12 cellular contexts compared by ENCODE assay signal in the genomic region with DNA sequence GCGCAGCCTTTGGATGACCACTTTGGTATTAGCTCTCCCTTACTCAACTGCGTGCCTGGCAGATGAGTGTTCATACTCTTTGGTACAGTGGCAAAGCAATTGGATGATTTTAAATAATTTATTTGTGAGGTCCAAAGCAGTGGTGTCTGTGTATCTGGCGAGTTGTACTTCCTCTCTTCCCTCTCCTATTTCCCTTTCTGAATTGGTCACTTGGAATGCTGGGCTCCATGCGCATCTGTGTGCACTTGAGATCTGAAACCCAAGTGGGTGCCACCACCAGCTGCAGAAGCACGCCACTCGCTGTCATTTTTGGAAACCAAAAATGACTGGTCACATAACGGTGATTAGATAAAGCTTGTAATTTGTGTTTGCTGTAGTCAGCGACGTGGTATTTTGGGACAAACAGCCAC.
A peak's percentile ranks its signal among the peaks of the same experiment; 100 is the strongest.
DNase-seq lines count a peak whose midpoint lies in the region; ATAC-seq, FAIRE-seq and TF ChIP-seq lines count a peak whose summit lies in the region.
"Had no signal": no experiment of that assay in that cellular context is flagged by ENCODE, and none has a peak within 500 bp of the region (broad histone marks: within the 10 kb centered on the region; RNA-seq: fewer than 3 reads in every experiment).

No MANE protein-coding gene starts in this region.

- H3K36me3 Mint-ChIP-seq in activated CD8-positive, alpha-beta T cell treated with anti-CD3 and anti-CD28 coated beads for 36 hours (ENCODE audit: low read depth): no peaks in the 10 kb centered on the region

- DNase-seq in GM23248 (peak; percentile 81), HS-27A (ENCODE audit: low read depth) (peak; percentile 66), trophoblast cell (peak; percentile 37 to 59), RCC 7860 (ENCODE audit: low spot score) (no peak)
- no peak for DNase-seq in activated CD8-positive, alpha-beta T cell treated with anti-CD3 and anti-CD28 coated beads for 36 hours
- DNase-seq: NCI-H146, NCI-H774 had no signal

- WGBS in GM23248 (ENCODE audit: low coverage in 1 of 2, low lambda C conversion rate in 2 of 2, missing lambda C conversion rate in 2 of 2), 2 experiments: 73 to 75% methylated on average over 9 of the region's 9 CpGs
- no CpG with 5 or more reads among the region's 9 CpGs for WGBS in trophoblast cell (ENCODE audit: extremely low coverage, insufficient coverage, insufficient read length)

- H2AFZ ChIP-seq in GM23248 (peak overlapping the region; percentile 50; the same call in 1 of the 2 replicates), trophoblast cell (ENCODE audit: insufficient read depth, low read length, poor library complexity) (no peak overlapping the region)

- no peak overlapping the region for H3K18ac ChIP-seq in trophoblast cell (ENCODE audit: low read length)

- no peaks in the 10 kb centered on the region for H4K20me1 ChIP-seq in GM23248 (ENCODE audit: insufficient read depth)

- H3K4me3 ChIP-seq in GM23248 (no peak overlapping the region), trophoblast cell (ENCODE audit: low read depth, low read length) (no peak overlapping the region)
- H3K4me3 ChIP-seq: tibial artery had no signal

- no peaks in the 10 kb centered on the region for H3K4me1 Mint-ChIP-seq in activated CD8-positive, alpha-beta T cell treated with anti-CD3 and anti-CD28 coated beads for 36 hours (ENCODE audit: low read depth)

- H3K27ac ChIP-seq in GM23248 (peak overlapping the region; percentile 91), trophoblast cell (ENCODE audit: low read depth, low read length) (no peak overlapping the region)
- H3K27ac ChIP-seq: tibial artery had no signal

- H3K27ac Mint-ChIP-seq in activated CD8-positive, alpha-beta T cell treated with anti-CD3 and anti-CD28 coated beads for 36 hours: no peak overlapping the region

- H4K12ac ChIP-seq in trophoblast cell (ENCODE audit: low read depth, low read length): no peak overlapping the region

- intact Hi-C loops in activated CD8-positive, alpha-beta T cell treated with anti-CD3 and anti-CD28 coated beads for 36 hours (cut with micrococcal nuclease): no loop called here

- H3K9me2 ChIP-seq in GM23248 (ENCODE audit: insufficient read depth): no peaks in the 10 kb centered on the region

- no peak overlapping the region for H4K91ac ChIP-seq in trophoblast cell (ENCODE audit: low read depth, low read length)

- TF ChIP-seq CTCF in activated CD8-positive, alpha-beta T cell treated with anti-CD3 and anti-CD28 coated beads for 36 hours (IDR thresholded peaks at IDR 0.05): no peak

- no peak overlapping the region for H2BK120ac ChIP-seq in trophoblast cell (ENCODE audit: insufficient read depth, low read length, poor library complexity)

- no peak for FAIRE-seq in RCC 7860 (lab: Jason Lieb, UNC)
- FAIRE-seq: D721Med had no signal

- H3K27me3 ChIP-seq in GM23248 (replicated peaks; ENCODE audit: insufficient read depth) (no peaks in the 10 kb centered on the region), trophoblast cell (ENCODE audit: insufficient read depth, low read length) (no peaks in the 10 kb centered on the region)
- H3K27me3 ChIP-seq: tibial artery had no signal

- no peak overlapping the region for H3K4ac ChIP-seq in trophoblast cell (ENCODE audit: low read depth, low read length)

- no peak overlapping the region for H3K23ac ChIP-seq in trophoblast cell (ENCODE audit: low read length)

- no peaks in the 10 kb centered on the region for H3K27me3 Mint-ChIP-seq in activated CD8-positive, alpha-beta T cell treated with anti-CD3 and anti-CD28 coated beads for 36 hours

- H3K9me3 ChIP-seq in GM23248 (ENCODE audit: low read depth): no peaks in the 10 kb centered on the region
- no peaks in the 10 kb centered on the region for H3K9me3 ChIP-seq in trophoblast cell (ENCODE audit: insufficient read depth, low read depth, low read length)
- H3K9me3 ChIP-seq: tibial artery had no signal

- H3F3A ChIP-seq in GM23248 (ENCODE audit: insufficient read depth): peaks cover 8% of the 10 kb centered on the region; the same call in 1 of the 2 replicates

- in situ Hi-C loops in GM23248 (cut with MboI): no loop called here

- H3K36me3 ChIP-seq in GM23248 (ENCODE audit: low read depth) (no peaks in the 10 kb centered on the region), trophoblast cell (ENCODE audit: control insufficient read depth in 1 of 2, insufficient read depth in 2 of 2, low read length in 2 of 2) (no peaks in the 10 kb centered on the region)
- H3K36me3 ChIP-seq: tibial artery had no signal

- H3K4me1 ChIP-seq in GM23248 (ENCODE audit: insufficient read depth) (peaks cover 21% of the 10 kb centered on the region), trophoblast cell (ENCODE audit: control insufficient read depth in 1 of 2, insufficient read depth in 2 of 2, low read length in 2 of 2) (no peaks in the 10 kb centered on the region)

- H4K8ac ChIP-seq in trophoblast cell (ENCODE audit: low read depth, low read length): no peak overlapping the region

- peak; percentile 36 for ATAC-seq in GM18519 (IDR thresholded peaks at IDR 0.05; ENCODE audit: low FRiP score, unreplicated experiment)
- no peak for ATAC-seq in activated CD8-positive, alpha-beta T cell treated with anti-CD3 and anti-CD28 coated beads for 36 hours
- no peak for ATAC-seq in GM19452 (IDR thresholded peaks at IDR 0.05; ENCODE audit: unreplicated experiment)

- CTCF ChIA-PET in activated CD8-positive, alpha-beta T cell treated with anti-CD3 and anti-CD28 coated beads for 36 hours (lab: Charles Lee): no interaction called here

- H3K4me2 ChIP-seq in GM23248 (ENCODE audit: unreplicated experiment): peak overlapping the region; percentile 32
- H3K4me2 ChIP-seq in trophoblast cell (ENCODE audit: low read length): no peak overlapping the region

- H3K79me1 ChIP-seq in trophoblast cell (ENCODE audit: low read length): no peaks in the 10 kb centered on the region

- H2BK12ac ChIP-seq in trophoblast cell (ENCODE audit: low read length): no peak overlapping the region

- no peaks in the 10 kb centered on the region for H3K9me3 Mint-ChIP-seq in activated CD8-positive, alpha-beta T cell treated with anti-CD3 and anti-CD28 coated beads for 36 hours
- H3K9me3 Mint-ChIP-seq: IgD-negative memory B cell had no signal

- no peak overlapping the region for H2AK5ac ChIP-seq in trophoblast cell (ENCODE audit: low read length)

- H3K14ac ChIP-seq in trophoblast cell (ENCODE audit: low read length): no peak overlapping the region

- H3K4me3 Mint-ChIP-seq in activated CD8-positive, alpha-beta T cell treated with anti-CD3 and anti-CD28 coated beads for 36 hours: no peak overlapping the region

- H3K79me2 ChIP-seq in GM23248 (ENCODE audit: insufficient read depth) (no peaks in the 10 kb centered on the region), trophoblast cell (ENCODE audit: control insufficient read depth, insufficient read depth, low read length, poor library complexity) (no peaks in the 10 kb centered on the region)

- POLR2A ChIA-PET in activated CD8-positive, alpha-beta T cell treated with anti-CD3 and anti-CD28 coated beads for 36 hours (lab: Charles Lee): no interaction called here

- no peak overlapping the region for H2BK5ac ChIP-seq in trophoblast cell (ENCODE audit: low read depth, low read length, poor library complexity)

- H3K9ac ChIP-seq in GM23248 (peak overlapping the region; percentile 68; the same call in 1 of the 2 replicates), trophoblast cell (ENCODE audit: low read length) (no peak overlapping the region)

Comparison
In these comparisons a context has a peak if more than half of its experiments do, and no peak if none do; other contexts are left out.
1. DNase-seq: peak in GM23248 (single experiment), HS-27A (single experiment) and trophoblast cell (2 of 2); none in RCC 7860 (single experiment) and activated CD8-positive, alpha-beta T cell treated with anti-CD3 and anti-CD28 coated beads for 36 hours (single experiment).